ENCODE assay signal across 9 cellular contexts in genomic region chr1:155272466-155273133, GRCh38. TPM values are rescaled to one million over a fixed set of nuclear protein-coding genes. Genes with fewer than 3 reads are reported as not detected.
DNase-seq lines count a peak whose midpoint lies in the region; ATAC-seq, FAIRE-seq and TF ChIP-seq lines count a peak whose summit lies in the region.
"Had no signal": no experiment of that assay in that cellular context is flagged by ENCODE, and none has a peak within 500 bp of the region (broad histone marks: within the 10 kb centered on the region; RNA-seq: fewer than 3 reads in every experiment).

No MANE protein-coding gene starts in this region.

- intact Hi-C loops in activated CD4-positive, alpha-beta T cell treated with anti-CD3 and anti-CD28 coated beads for 36 hours (cut with DNase I, micrococcal nuclease), result loop anchor here (1.0 to 2.0 kb wide), 9 partner anchors 10 to 585 kb away; partner anchors contain the start of genes SCAMP3 (in 2 of the 2), ENTREP3 (in 1 of the 2), FDPS (in 1 of the 2) and GON4L (in 1 of the 2)

- H3K4me1 Mint-ChIP-seq in activated CD4-positive, alpha-beta T cell treated with anti-CD3 and anti-CD28 coated beads for 36 hours, result peaks cover 40% of the 10 kb centered on the region
- H3K4me1 Mint-ChIP-seq in endothelial cell (ENCODE audit: unreplicated experiment) (peaks cover 20% of the 10 kb centered on the region), naive B cell (peaks cover 32 to 50% (median 32%) of the 10 kb centered on the region in 3 donors)

- H3K36me3 Mint-ChIP-seq in activated CD4-positive, alpha-beta T cell treated with anti-CD3 and anti-CD28 coated beads for 36 hours (ENCODE audit: low read depth), result peaks cover 46% of the 10 kb centered on the region
- H3K36me3 Mint-ChIP-seq in endothelial cell (ENCODE audit: low read depth, unreplicated experiment), result peaks cover 36% of the 10 kb centered on the region
- peaks cover 4 to 15% of the 10 kb centered on the region in 2 donors for H3K36me3 Mint-ChIP-seq in naive B cell

- DNase-seq in activated CD4-positive, alpha-beta T cell treated with anti-CD3 and anti-CD28 coated beads for 36 hours, result no peak
- no peak for DNase-seq in activated CD4-positive, alpha-beta T cell treated with anti-CD3 and anti-CD28 coated beads for 48 hours
- DNase-seq in RCC 7860 (ENCODE audit: low spot score) (peak; percentile 29), endothelial cell (ENCODE audit: low spot score) (no peak), naive B cell (no peak), SKM-1 (lab: John Stamatoyannopoulos, UW; ENCODE audit: unreplicated experiment) (no peak), SHP77 treated with DMSO at 0.1 percent for 48 hours (lab: John Stamatoyannopoulos, UW) (no peak)

- H3K27ac Mint-ChIP-seq in activated CD4-positive, alpha-beta T cell treated with anti-CD3 and anti-CD28 coated beads for 36 hours, result peak overlapping the region; percentile 90
- peak overlapping the region; percentile 93 for H3K27ac Mint-ChIP-seq in endothelial cell (ENCODE audit: unreplicated experiment)
- H3K27ac Mint-ChIP-seq in naive B cell, result peak overlapping the region; percentile 90 to 99 (median 95)

- H3K4me3 Mint-ChIP-seq in activated CD4-positive, alpha-beta T cell treated with anti-CD3 and anti-CD28 coated beads for 36 hours, result peak overlapping the region; percentile 91
- peak overlapping the region; percentile 100 for H3K4me3 Mint-ChIP-seq in endothelial cell (ENCODE audit: unreplicated experiment)
- peak overlapping the region; percentile 90 to 98 (median 94) for H3K4me3 Mint-ChIP-seq in naive B cell

- FAIRE-seq in RCC 7860 (lab: Jason Lieb, UNC), result no peak

- no peaks in the 10 kb centered on the region for H3K9me3 Mint-ChIP-seq in activated CD4-positive, alpha-beta T cell treated with anti-CD3 and anti-CD28 coated beads for 36 hours (ENCODE audit: low read depth)
- H3K9me3 Mint-ChIP-seq in endothelial cell (ENCODE audit: unreplicated experiment) (no peaks in the 10 kb centered on the region), naive B cell (no peaks in the 10 kb centered on the region)

- CTCF ChIA-PET in activated CD4-positive, alpha-beta T cell treated with anti-CD3 and anti-CD28 coated beads for 36 hours (lab: Charles Lee), result interaction anchor here (0.9 to 5.6 kb wide), 8 partner anchors 10 to 100 kb away, joined by 3 to 34 read pairs (median 4); partner anchors contain the start of genes KRTCAP2, RUSC1 and SCAMP3

- H3K27me3 Mint-ChIP-seq in activated CD4-positive, alpha-beta T cell treated with anti-CD3 and anti-CD28 coated beads for 36 hours, result no peaks in the 10 kb centered on the region
- H3K27me3 Mint-ChIP-seq in endothelial cell (ENCODE audit: unreplicated experiment) (peaks cover 3% of the 10 kb centered on the region), naive B cell (no peaks in the 10 kb centered on the region)

- POLR2A ChIA-PET in activated CD4-positive, alpha-beta T cell treated with anti-CD3 and anti-CD28 coated beads for 36 hours (lab: Charles Lee), result interaction anchor here (0.5 to 2.3 kb wide), 12 partner anchors 9 to 291 kb away, joined by 3 to 10 read pairs (median 4); partner anchors contain the start of genes ASH1L, ENTREP3, FDPS and KRTCAP2

- no peak for ATAC-seq in activated CD4-positive, alpha-beta T cell treated with anti-CD3 and anti-CD28 coated beads for 36 hours
- ATAC-seq in naive B cell (ENCODE audit: low read depth in 2 of 2), result no peak
- no peak for ATAC-seq in GM18907 (IDR thresholded peaks at IDR 0.05; ENCODE audit: unreplicated experiment)

- TF ChIP-seq CTCF in endothelial cell (IDR thresholded peaks at IDR 0.05; ENCODE audit: unreplicated experiment), result no peak

RNA-seq across cellular contexts. Expression of gene CLK2, which starts 0.7 kb away (rescaled TPM):
- 10 to 100 TPM; 81.4 to 86.6 TPM for total RNA-seq in activated CD4-positive, alpha-beta T cell treated with anti-CD3 and anti-CD28 coated beads for 36 hours
- total RNA-seq in endothelial cell (ENCODE audit: unreplicated experiment), result 62.8 TPM
- polyA plus RNA-seq in naive B cell (ENCODE audit: low read depth in 6 of 6), result 10 to 100 TPM; 11.6 to 28.2 (median 18.1) TPM

RNA-seq across cellular contexts. Expression of gene HCN3, which starts 4.7 kb away (rescaled TPM):
- total RNA-seq in activated CD4-positive, alpha-beta T cell treated with anti-CD3 and anti-CD28 coated beads for 36 hours, result 1 to 10 TPM; 1.9 to 2.3 TPM
- total RNA-seq in endothelial cell (ENCODE audit: unreplicated experiment), result 7.3 TPM
- polyA plus RNA-seq in naive B cell (ENCODE audit: low read depth in 6 of 6), result under 1 TPM in 2 of 6 donors, not detected in 4; 0.08 to 0.33 TPM

RNA-seq across cellular contexts. Expression of gene SCAMP3, which starts 10.4 kb away (rescaled TPM):
- 10 to 100 TPM; 82.0 to 95.5 TPM for total RNA-seq in activated CD4-positive, alpha-beta T cell treated with anti-CD3 and anti-CD28 coated beads for 36 hours
- 54.9 TPM for total RNA-seq in endothelial cell (ENCODE audit: unreplicated experiment)
- 100 to 1,000 TPM; 100 to 142 (median 125) TPM for polyA plus RNA-seq in naive B cell (ENCODE audit: low read depth in 6 of 6)

RNA-seq across cellular contexts. Expression of gene ENTREP3, which starts 17.3 kb away (rescaled TPM):
- 10 to 100 TPM; 29.7 to 34.8 TPM for total RNA-seq in activated CD4-positive, alpha-beta T cell treated with anti-CD3 and anti-CD28 coated beads for 36 hours
- total RNA-seq in endothelial cell (ENCODE audit: unreplicated experiment), result 54.1 TPM
- 1 to 10 TPM in 3 of 6 donors, under 1 TPM in 3; 0.54 to 1.7 (median 1.2) TPM for polyA plus RNA-seq in naive B cell (ENCODE audit: low read depth in 6 of 6)

RNA-seq across cellular contexts. Expression of gene PKLR, which starts 28.6 kb away (rescaled TPM):
- not detected for total RNA-seq in activated CD4-positive, alpha-beta T cell treated with anti-CD3 and anti-CD28 coated beads for 36 hours
- total RNA-seq in endothelial cell (ENCODE audit: unreplicated experiment), result not detected
- not detected for polyA plus RNA-seq in naive B cell (ENCODE audit: low read depth in 6 of 6)
- total RNA-seq: glomerular endothelial cell had no signal
